In genomic region chr21:34914239-34914638, GRCh38 we compare ENCODE assay signal across 15 cellular contexts.
"Had no signal": no experiment of that assay in that cellular context is flagged by ENCODE, and none has a peak within 500 bp of the region (broad histone marks: within the 10 kb centered on the region; RNA-seq: fewer than 3 reads in every experiment).

No MANE protein-coding gene starts in this region.

- H3K27me3 ChIP-seq: brain microvascular endothelial cell, sigmoid colon, testis had no signal

- DNase-seq: activated CD4-positive, alpha-beta T cell treated with anti-CD3 and anti-CD28 coated beads, Interleukin-2, amount 50 U/mL, for 48 hours; activated gamma-delta T cell; activated naive CD8-positive, alpha-beta T cell treated with anti-CD3 and anti-CD28 coated beads for 36 hours; activated T-cell treated with anti-CD3 and anti-CD28 coated beads, Interleukin-2, amount 50 U/mL, for 48 hours; brain microvascular endothelial cell; effector memory CD4-positive, alpha-beta T cell; glutamatergic neuron; immature natural killer cell; sigmoid colon; stimulated activated CD4-positive, alpha-beta T cell treated with anti-CD3 and anti-CD28 coated beads, Interleukin-12 subunit alpha, Interleukin-12 subunit beta, amount 100 ng/mL, for 4 hours; T-helper 17 cell; testis had no signal

- H3K4me3 ChIP-seq: sigmoid colon, testis had no signal

- H3K9me3 ChIP-seq: sigmoid colon, testis had no signal

- H3K27ac ChIP-seq: brain microvascular endothelial cell, epithelial cell of prostate, sigmoid colon, testis had no signal

- ATAC-seq: activated CD4-positive, CD25-positive, alpha-beta regulatory T cell treated with anti-CD3 and anti-CD28 coated beads, Interleukin-2, amount 50 U/mL, for 24 hours; natural killer cell treated with Interleukin-12 subunit alpha and Interleukin-12 subunit beta and Interleukin-15 and Interleukin-18, amount 100 ng/mL, for 72 hours; T-helper 17 cell had no signal

- H3K36me3 ChIP-seq: brain microvascular endothelial cell, sigmoid colon had no signal
